Comparison of ENCODE assay signal across 8 cellular contexts in genomic region chr6:163414367-163415175, GRCh38. TPM values are rescaled to one million over a fixed set of nuclear protein-coding genes. Genes with fewer than 3 reads are reported as not detected.
DNase-seq lines count a peak whose midpoint lies in the region; ATAC-seq and TF ChIP-seq lines count a peak whose summit lies in the region.

Gene QKI, plus strand, starts transcription at chr6:163414718. Its CDS starts 476 bp downstream, at chr6:163415194.

- TF ChIP-seq CTCF in Calu3 (IDR thresholded peaks at IDR 0.05; ENCODE audit: unreplicated experiment) (no peak), SU-DHL-6 (IDR thresholded peaks at IDR 0.05; ENCODE audit: insufficient read depth, low read length, poor library complexity, severe bottlenecking) (no peak), transverse colon (IDR thresholded peaks at IDR 0.05) (no peak)

- H3K4me3 Mint-ChIP-seq in Calu3 (ENCODE audit: low read depth, unreplicated experiment), result peak within 1 kb of the TSS; percentile 83
- peak within 1 kb of the TSS; percentile 90 for H3K4me3 Mint-ChIP-seq in activated naive CD8-positive, alpha-beta T cell treated with anti-CD3 and anti-CD28 coated beads, Interleukin-2, amount 10 ng/mL, durations not matched to agents 7 days and 5 days

- no peaks in the 10 kb centered on the region for H3K9me2 ChIP-seq in SU-DHL-6 (replicated peaks; ENCODE audit: insufficient read depth, low read length)

- BruUV-seq in Calu3 (replicated peaks; lab: Mats Ljungman, UMichigan), result no TSS peak

- H3K4me3 ChIP-seq in HUES48 (ENCODE audit: low read depth, low read length) (peak within 1 kb of the TSS; percentile 83), SU-DHL-6 (ENCODE audit: insufficient read depth, low read length, poor library complexity, severe bottlenecking) (peak within 1 kb of the TSS; percentile 79), transverse colon (peak within 1 kb of the TSS; percentile 75 to 87 (median 80))

- DNase-seq in Calu3, result peak; percentile 85
- peak; percentile 83 for DNase-seq in activated naive CD8-positive, alpha-beta T cell treated with anti-CD3 and anti-CD28 coated beads, Interleukin-2, amount 10 ng/mL, durations not matched to agents 7 days and 5 days
- peak; percentile 95 for DNase-seq in cardiac septum (ENCODE audit: low spot score)
- peak; percentile 75 to 97 (median 84) for DNase-seq in posterior cingulate gyrus
- peak; percentile 78 for DNase-seq in transverse colon

- peak within 1 kb of the TSS; percentile 74 for H3K9ac ChIP-seq in HUES48 (ENCODE audit: low read depth, low read length)
- H3K9ac ChIP-seq in SU-DHL-6 (ENCODE audit: low read length), result peak within 1 kb of the TSS; percentile 84

- H3K4me1 ChIP-seq in HUES48 (ENCODE audit: control insufficient read depth, insufficient read depth, low read length) (peaks cover 34% of the 10 kb centered on the region), transverse colon (peaks cover 0 to 38% (median 11%) of the 10 kb centered on the region in 4 donors)

- no peaks in the 10 kb centered on the region for H3K27me3 Mint-ChIP-seq in Calu3 (ENCODE audit: unreplicated experiment)
- peaks cover 14% of the 10 kb centered on the region for H3K27me3 Mint-ChIP-seq in activated naive CD8-positive, alpha-beta T cell treated with anti-CD3 and anti-CD28 coated beads, Interleukin-2, amount 10 ng/mL, durations not matched to agents 7 days and 5 days

- H3K27ac ChIP-seq in HUES48 (ENCODE audit: low read depth, low read length) (peak within 1 kb of the TSS; percentile 90), SU-DHL-6 (ENCODE audit: low read depth, low read length) (peak within 1 kb of the TSS; percentile 82), transverse colon (peak within 1 kb of the TSS; percentile 95 to 99 (median 98))

- TF ChIP-seq EP300 in transverse colon (IDR thresholded peaks at IDR 0.05; ENCODE audit: low read depth), result no peak

- no peaks in the 10 kb centered on the region for H3K9me3 ChIP-seq in HUES48 (ENCODE audit: control insufficient read depth, insufficient read depth, low read length)
- no peaks in the 10 kb centered on the region for H3K9me3 ChIP-seq in SU-DHL-6 (ENCODE audit: insufficient read depth, low read length)
- no peaks in the 10 kb centered on the region for H3K9me3 ChIP-seq in transverse colon

- no peaks in the 10 kb centered on the region for H3K9me3 Mint-ChIP-seq in Calu3 (ENCODE audit: low read depth, unreplicated experiment)
- H3K9me3 Mint-ChIP-seq in activated naive CD8-positive, alpha-beta T cell treated with anti-CD3 and anti-CD28 coated beads, Interleukin-2, amount 10 ng/mL, durations not matched to agents 7 days and 5 days, result no peaks in the 10 kb centered on the region

- ATAC-seq in GM21360 (IDR thresholded peaks at IDR 0.05; ENCODE audit: unreplicated experiment), result peak; percentile 38
- ATAC-seq in activated naive CD8-positive, alpha-beta T cell treated with anti-CD3 and anti-CD28 coated beads, Interleukin-2, amount 10 ng/mL, durations not matched to agents 7 days and 5 days (ENCODE audit: low read depth), result peak; percentile 57

- H3K27me3 ChIP-seq in HUES48 (ENCODE audit: control insufficient read depth, insufficient read depth, low read length) (no peaks in the 10 kb centered on the region), SU-DHL-6 (ENCODE audit: low read length) (no peaks in the 10 kb centered on the region), transverse colon (peaks cover 82% of the 10 kb centered on the region)

- peak within 1 kb of the TSS; percentile 97 for H3K4me2 ChIP-seq in SU-DHL-6 (ENCODE audit: low read depth, low read length, poor library complexity, severe bottlenecking)

- H3K36me3 Mint-ChIP-seq in Calu3 (ENCODE audit: insufficient read depth, unreplicated experiment), result peaks cover 63% of the 10 kb centered on the region
- peaks cover 4% of the 10 kb centered on the region for H3K36me3 Mint-ChIP-seq in activated naive CD8-positive, alpha-beta T cell treated with anti-CD3 and anti-CD28 coated beads, Interleukin-2, amount 10 ng/mL, durations not matched to agents 7 days and 5 days

- H2AFZ ChIP-seq in SU-DHL-6 (ENCODE audit: low read depth, low read length, severe bottlenecking), result peak within 1 kb of the TSS; percentile 93

- WGBS in transverse colon (ENCODE audit: low coverage in 1 of 2), 2 donors, result 1% methylated on average over 55 of the region's 141 CpGs; no CpG with 5 or more reads in 1 of the 2 donors

- peak; percentile 23 for TF ChIP-seq POLR2A in transverse colon (IDR thresholded peaks at IDR 0.05)

- intact Hi-C loops in Calu3 (cut with micrococcal nuclease; ENCODE audit: unreplicated experiment) (loop anchor here (5.0 kb wide), 2 partner anchors 98 to 557 kb away; no protein-coding TSS in a partner anchor), cardiac septum (cut with DNase I) (loop anchor here (2.0 to 5.0 kb wide), 5 partner anchors 126 to 557 kb away; no protein-coding TSS in a partner anchor), posterior cingulate gyrus (cut with DNase I) (loop anchor here (2.0 to 10.0 kb wide), 6 partner anchors 77 to 1830 kb away; partner anchors contain the start of genes PACRG and PRKN), transverse colon (cut with DNase I; ENCODE audit: low total_unique reads) (loop anchor here (10.0 kb wide), 1 partner anchor 550 kb away; no protein-coding TSS in a partner anchor)

- H3K4me1 Mint-ChIP-seq in Calu3 (ENCODE audit: low read depth, unreplicated experiment), result peaks cover 22% of the 10 kb centered on the region
- H3K4me1 Mint-ChIP-seq in activated naive CD8-positive, alpha-beta T cell treated with anti-CD3 and anti-CD28 coated beads, Interleukin-2, amount 10 ng/mL, durations not matched to agents 7 days and 5 days, result peaks cover 29% of the 10 kb centered on the region

- POLR2A ChIA-PET in activated naive CD8-positive, alpha-beta T cell treated with anti-CD3 and anti-CD28 coated beads, Interleukin-2, amount 10 ng/mL, durations not matched to agents 7 days and 5 days (lab: Charles Lee), result interaction anchor here (1.1 kb wide), 1 partner anchor 9 kb away, joined by 7 read pairs; no protein-coding TSS in a partner anchor

- peaks cover 40% of the 10 kb centered on the region for H3K79me2 ChIP-seq in SU-DHL-6 (ENCODE audit: insufficient read depth, low read length)

- CTCF ChIA-PET in Calu3 (lab: Charles Lee), result no interaction called here

- H3K36me3 ChIP-seq in HUES48 (ENCODE audit: control insufficient read depth, insufficient read depth, low read length) (no peaks in the 10 kb centered on the region), SU-DHL-6 (ENCODE audit: low read length) (no peaks in the 10 kb centered on the region), transverse colon (no peaks in the 10 kb centered on the region)

- in situ Hi-C loops in transverse colon (cut with MboI; ENCODE audit: low pct_ligation_motif_present in 1 of 4, low pct_unique_long_range_greater_than_20kb in 1 of 4, low sequenced_read_pairs in 3 of 4), result no loop called here

- H3F3A ChIP-seq in SU-DHL-6 (ENCODE audit: insufficient read depth), result peaks cover 18% of the 10 kb centered on the region

- peak within 1 kb of the TSS; percentile 92 for H3K27ac Mint-ChIP-seq in Calu3 (ENCODE audit: unreplicated experiment)
- H3K27ac Mint-ChIP-seq in activated naive CD8-positive, alpha-beta T cell treated with anti-CD3 and anti-CD28 coated beads, Interleukin-2, amount 10 ng/mL, durations not matched to agents 7 days and 5 days, result peak within 1 kb of the TSS; percentile 87

- H4K20me1 ChIP-seq in SU-DHL-6 (ENCODE audit: low read depth, low read length), result peaks cover 24% of the 10 kb centered on the region

RNA-seq across cellular contexts. Expression of gene QKI, which starts in this region (rescaled TPM):
- total RNA-seq in Calu3 (2022), result 94.1 and 131 TPM in 2 replicates
- total RNA-seq in activated naive CD8-positive, alpha-beta T cell treated with anti-CD3 and anti-CD28 coated beads, Interleukin-2, amount 10 ng/mL, durations not matched to agents 7 days and 5 days, result 10 to 100 TPM; 70.9 TPM
- 460 TPM for total RNA-seq in cardiac septum
- 10 to 100 TPM in 3 of 4 donors, 1 to 10 TPM in 1; 8.4 to 41.8 (median 22.7) TPM for total RNA-seq in transverse colon

Comparison
In these comparisons a context has a peak if more than half of its experiments do, and no peak if none do; other contexts are left out.
1. Peak in every context shown above with its lines: DNase-seq, ATAC-seq, H3K4me3 ChIP-seq and H3K27ac ChIP-seq.